Comparison of ENCODE assay signal across 13 cellular contexts in genomic region chr3:186152361-186152798, GRCh38. TPM values are rescaled to one million over a fixed set of nuclear protein-coding genes. Genes with fewer than 3 reads are reported as not detected.
DNase-seq lines count a peak whose midpoint lies in the region; ATAC-seq, FAIRE-seq and TF ChIP-seq lines count a peak whose summit lies in the region.
"Had no signal": no experiment of that assay in that cellular context is flagged by ENCODE, and none has a peak within 500 bp of the region (broad histone marks: within the 10 kb centered on the region; RNA-seq: fewer than 3 reads in every experiment).

No MANE protein-coding gene starts in this region.

- no peaks in the 10 kb centered on the region for H3K27me3 ChIP-seq in lower lobe of right lung (ENCODE audit: low read depth)
- H3K27me3 ChIP-seq: dorsolateral prefrontal cortex had no signal

- ATAC-seq in GM18909 (IDR thresholded peaks at IDR 0.05; ENCODE audit: poor library complexity, unreplicated experiment), result peak; percentile 26
- peak; percentile 8 for ATAC-seq in GM21786 (IDR thresholded peaks at IDR 0.05; ENCODE audit: unreplicated experiment)
- ATAC-seq in HG03354 (IDR thresholded peaks at IDR 0.05; ENCODE audit: poor library complexity, severe bottlenecking, unreplicated experiment), result peak; percentile 30
- peak; percentile 34 to 41 for ATAC-seq in lower lobe of right lung
- no peak for ATAC-seq in stimulated activated naive CD8-positive, alpha-beta T cell treated with anti-CD3 and anti-CD28 coated beads, Interleukin-15, amount 100 ng/mL, for 72 hours
- ATAC-seq: HCT116 had no signal

- DNase-seq in lower lobe of right lung (no peak), NCI-H146 treated with DMSO at 0.1 percent for 48 hours (lab: John Stamatoyannopoulos, UW; ENCODE audit: unreplicated experiment) (no peak), NK-92 (lab: John Stamatoyannopoulos, UW; ENCODE audit: unreplicated experiment) (no peak), HTR-8/SVneo (ENCODE audit: insufficient read length, low spot score) (no peak)
- no peak for DNase-seq in stimulated activated naive CD8-positive, alpha-beta T cell treated with anti-CD3 and anti-CD28 coated beads, Interleukin-15, amount 100 ng/mL, for 72 hours
- DNase-seq: COR-L47, dorsolateral prefrontal cortex, NCI-H2081 treated with DMSO at 0.1 percent for 48 hours had no signal

- H3K4me1 ChIP-seq in lower lobe of right lung, result no peaks in the 10 kb centered on the region

- no peak overlapping the region for H3K4me3 Mint-ChIP-seq in stimulated activated naive CD8-positive, alpha-beta T cell treated with anti-CD3 and anti-CD28 coated beads, Interleukin-15, amount 100 ng/mL, for 72 hours

- H3K4me3 ChIP-seq in lower lobe of right lung, result no peak overlapping the region
- H3K4me3 ChIP-seq: dorsolateral prefrontal cortex had no signal

- H3K9me3 ChIP-seq in lower lobe of right lung, result no peaks in the 10 kb centered on the region

- peaks cover 20% of the 10 kb centered on the region for H3K4me1 Mint-ChIP-seq in stimulated activated naive CD8-positive, alpha-beta T cell treated with anti-CD3 and anti-CD28 coated beads, Interleukin-15, amount 100 ng/mL, for 72 hours

- no peak for FAIRE-seq in HTR-8/SVneo (lab: Jason Lieb, UNC)
- FAIRE-seq: keratinocyte had no signal

- H3K27ac ChIP-seq in lower lobe of right lung, result no peak overlapping the region

- no peaks in the 10 kb centered on the region for H3K9me3 Mint-ChIP-seq in stimulated activated naive CD8-positive, alpha-beta T cell treated with anti-CD3 and anti-CD28 coated beads, Interleukin-15, amount 100 ng/mL, for 72 hours

- no peak for TF ChIP-seq CTCF in lower lobe of right lung (IDR thresholded peaks at IDR 0.05)

- H3K36me3 ChIP-seq in lower lobe of right lung, result no peaks in the 10 kb centered on the region

- H3K27me3 Mint-ChIP-seq in stimulated activated naive CD8-positive, alpha-beta T cell treated with anti-CD3 and anti-CD28 coated beads, Interleukin-15, amount 100 ng/mL, for 72 hours, result peaks cover 70% of the 10 kb centered on the region

- H3K27ac Mint-ChIP-seq in stimulated activated naive CD8-positive, alpha-beta T cell treated with anti-CD3 and anti-CD28 coated beads, Interleukin-15, amount 100 ng/mL, for 72 hours, result no peak overlapping the region

- intact Hi-C loops in lower lobe of right lung (cut with DNase I), result no loop called here

RNA-seq across cellular contexts. Expression of gene ETV5, which starts 43.5 kb away (rescaled TPM):
- 65.5 TPM for total RNA-seq in lower lobe of right lung
